18 cellular contexts compared by ENCODE assay signal in genomic region chr11:68596231-68596630, GRCh38.
DNase-seq lines count a peak whose midpoint lies in the region; ATAC-seq, FAIRE-seq and TF ChIP-seq lines count a peak whose summit lies in the region.
"Had no signal": no experiment of that assay in that cellular context is flagged by ENCODE, and none has a peak within 500 bp of the region (broad histone marks: within the 10 kb centered on the region; RNA-seq: fewer than 3 reads in every experiment).

No MANE protein-coding gene starts in this region.

- H2BK20ac ChIP-seq in IMR-90 (ENCODE audit: low read depth, low read length): no peak overlapping the region

- H3K79me1 ChIP-seq in IMR-90 (ENCODE audit: low read depth in 1 of 2, low read length in 2 of 2): peaks cover 0 to 54% of the 10 kb centered on the region in 2 experiments

- peak overlapping the region; percentile 35 for H3K27ac Mint-ChIP-seq in activated naive CD4-positive, alpha-beta T cell treated with anti-CD3 and anti-CD28 coated beads, Interleukin-2, amount 50 U/mL, for 24 hours
- H3K27ac Mint-ChIP-seq in activated naive CD4-positive, alpha-beta T cell treated with anti-CD3 and anti-CD28 coated beads for 36 hours: no peak overlapping the region
- H3K27ac Mint-ChIP-seq: B cell; CD8-positive, alpha-beta T cell had no signal

- H3K4me2 ChIP-seq in IMR-90 (ENCODE audit: low read depth, low read length) (no peak overlapping the region), endothelial cell of umbilical vein (ENCODE audit: insufficient read depth, low read length) (no peak overlapping the region)
- H3K4me2 ChIP-seq: KMS-11 had no signal

- ATAC-seq in IMR-90 (ENCODE audit: low read depth) (no peak), gastroesophageal sphincter (no peak)
- ATAC-seq: CD8-positive, alpha-beta T cell; Panc1; Right ventricle myocardium inferior had no signal

- no peak overlapping the region for H3K4me3 Mint-ChIP-seq in activated naive CD4-positive, alpha-beta T cell treated with anti-CD3 and anti-CD28 coated beads, Interleukin-2, amount 50 U/mL, for 24 hours
- no peak overlapping the region for H3K4me3 Mint-ChIP-seq in activated naive CD4-positive, alpha-beta T cell treated with anti-CD3 and anti-CD28 coated beads for 36 hours
- H3K4me3 Mint-ChIP-seq: B cell; CD8-positive, alpha-beta T cell had no signal

- H4K91ac ChIP-seq in IMR-90 (ENCODE audit: insufficient read depth, low read depth, low read length): no peak overlapping the region

- no peak overlapping the region for H3K14ac ChIP-seq in IMR-90 (replicated peaks; ENCODE audit: low read depth, low read length)

- CTCF ChIA-PET in activated naive CD4-positive, alpha-beta T cell treated with anti-CD3 and anti-CD28 coated beads for 36 hours (lab: Charles Lee): interaction anchor here (0.8 kb wide), 1 partner anchor 13 kb away, joined by 3 read pairs; no protein-coding TSS in a partner anchor
- CTCF ChIA-PET in IMR-90 (lab: Yijun Ruan, JAX): no interaction called here
- CTCF ChIA-PET in endothelial cell of umbilical vein (lab: Charles Lee): interaction anchor here (1.3 kb wide), 2 partner anchors 12 to 130 kb away, joined by 3 to 4 read pairs; no protein-coding TSS in a partner anchor

- peaks cover 4% of the 10 kb centered on the region; the same call in 1 of the 2 replicates for H3K4me1 ChIP-seq in IMR-90 (ENCODE audit: control insufficient read depth, insufficient read depth, low read length)
- H3K4me1 ChIP-seq in endothelial cell of umbilical vein (ENCODE audit: control insufficient read depth, extremely low read depth, insufficient read depth, low read length): no peaks in the 10 kb centered on the region
- no peaks in the 10 kb centered on the region for H3K4me1 ChIP-seq in gastroesophageal sphincter

- no peaks in the 10 kb centered on the region for H3K4me1 Mint-ChIP-seq in activated naive CD4-positive, alpha-beta T cell treated with anti-CD3 and anti-CD28 coated beads, Interleukin-2, amount 50 U/mL, for 24 hours
- H3K4me1 Mint-ChIP-seq in activated naive CD4-positive, alpha-beta T cell treated with anti-CD3 and anti-CD28 coated beads for 36 hours (ENCODE audit: low read depth): peaks cover 8% of the 10 kb centered on the region
- H3K4me1 Mint-ChIP-seq: B cell had no signal

- H2AK9ac ChIP-seq in IMR-90 (replicated peaks; ENCODE audit: low read depth, low read length, poor library complexity): no peak overlapping the region

- no peak for FAIRE-seq in endothelial cell of umbilical vein (lab: Jason Lieb, UNC)

- no peaks in the 10 kb centered on the region for H3K79me2 ChIP-seq in endothelial cell of umbilical vein (ENCODE audit: control insufficient read depth, insufficient read depth, low read length)

- H3K27ac ChIP-seq in IMR-90 (ENCODE audit: insufficient read depth, low read length) (no peak overlapping the region), endothelial cell of umbilical vein (ENCODE audit: insufficient read depth, low read depth, low read length) (no peak overlapping the region), gastroesophageal sphincter (no peak overlapping the region)
- H3K27ac ChIP-seq: KMS-11 had no signal

- H2BK5ac ChIP-seq in IMR-90 (ENCODE audit: low read depth, low read length, poor library complexity, severe bottlenecking): no peak overlapping the region

- no peak overlapping the region for H2AK5ac ChIP-seq in IMR-90 (ENCODE audit: low read depth, low read length)

- TF ChIP-seq EP300 in gastroesophageal sphincter (IDR thresholded peaks at IDR 0.05): no peak

- TF ChIP-seq POLR2A in IMR-90 (IDR thresholded peaks at IDR 0.05; ENCODE audit: low read depth, low read length): no peak
- no peak for TF ChIP-seq POLR2A in endothelial cell of umbilical vein (IDR thresholded peaks at IDR 0.05; ENCODE audit: low read depth, low read length)
- TF ChIP-seq POLR2A in gastroesophageal sphincter (IDR thresholded peaks at IDR 0.05): no peak

- H3K36me3 ChIP-seq in IMR-90 (ENCODE audit: control insufficient read depth, insufficient read depth, low read length): peaks cover 51% of the 10 kb centered on the region
- peaks cover 27 to 36% of the 10 kb centered on the region in 2 experiments for H3K36me3 ChIP-seq in endothelial cell of umbilical vein (ENCODE audit: control insufficient read depth in 2 of 2, extremely low read depth in 1 of 2, insufficient read depth in 2 of 2, low read length in 2 of 2)
- peaks cover 5 to 97% of the 10 kb centered on the region in 2 donors for H3K36me3 ChIP-seq in gastroesophageal sphincter

- H4K5ac ChIP-seq in IMR-90 (ENCODE audit: low read depth, low read length): no peak overlapping the region

- WGBS in IMR-90 (ENCODE audit: extremely low coverage in 2 of 2, insufficient read length in 1 of 2), 2 experiments: no CpG with 5 or more reads among the region's 4 CpGs
- 88 to 93% methylated on average over 2 to 4 of the region's 4 CpGs for WGBS in gastroesophageal sphincter (ENCODE audit: low coverage in 1 of 2), 2 donors

- H4K20me1 ChIP-seq in IMR-90 (ENCODE audit: insufficient read depth, low read length) (peaks cover 13% of the 10 kb centered on the region), endothelial cell of umbilical vein (replicated peaks; ENCODE audit: control insufficient read depth, extremely low read depth, insufficient read depth, low read length) (no peaks in the 10 kb centered on the region)

- no peak overlapping the region for H3K56ac ChIP-seq in IMR-90 (ENCODE audit: extremely low read depth, insufficient read depth, low read length)

- H3K9me1 ChIP-seq in IMR-90 (ENCODE audit: insufficient read depth, low read length): peaks cover 9% of the 10 kb centered on the region; the same call in 1 of the 2 replicates
- no peaks in the 10 kb centered on the region for H3K9me1 ChIP-seq in endothelial cell of umbilical vein (replicated peaks; ENCODE audit: control insufficient read depth, extremely low read depth, insufficient read depth, low read length)

- dilution Hi-C loops in IMR-90 (cut with HindIII; ENCODE audit: low sequenced_read_pairs, unreplicated experiment): no loop called here
- dilution Hi-C loops in endothelial cell of umbilical vein (cut with MboI; ENCODE audit: extremely low pct_ligation_motif_present, low sequenced_read_pairs): no loop called here

- BruUV-seq in IMR-90 (replicated peaks; lab: Mats Ljungman, UMichigan): no TSS peak
- no TSS peak for BruUV-seq in endothelial cell of umbilical vein (replicated peaks; lab: Mats Ljungman, UMichigan)

- H3K9ac ChIP-seq in IMR-90 (ENCODE audit: low read depth, low read length) (no peak overlapping the region), endothelial cell of umbilical vein (replicated peaks; ENCODE audit: extremely low read depth, insufficient read depth, low read length) (no peak overlapping the region)
- H3K9ac ChIP-seq: KMS-11 had no signal

- no peaks in the 10 kb centered on the region for H3K27me3 Mint-ChIP-seq in activated naive CD4-positive, alpha-beta T cell treated with anti-CD3 and anti-CD28 coated beads, Interleukin-2, amount 50 U/mL, for 24 hours
- no peaks in the 10 kb centered on the region for H3K27me3 Mint-ChIP-seq in activated naive CD4-positive, alpha-beta T cell treated with anti-CD3 and anti-CD28 coated beads for 36 hours (ENCODE audit: low read depth)
- H3K27me3 Mint-ChIP-seq: B cell had no signal

- H3K9me3 Mint-ChIP-seq in activated naive CD4-positive, alpha-beta T cell treated with anti-CD3 and anti-CD28 coated beads, Interleukin-2, amount 50 U/mL, for 24 hours: no peaks in the 10 kb centered on the region
- H3K9me3 Mint-ChIP-seq in activated naive CD4-positive, alpha-beta T cell treated with anti-CD3 and anti-CD28 coated beads for 36 hours: no peaks in the 10 kb centered on the region
- H3K9me3 Mint-ChIP-seq: CD8-positive, alpha-beta T cell had no signal

- no peak overlapping the region for H3K4me3 ChIP-seq in IMR-90 (ENCODE audit: insufficient read depth, low read depth, low read length)
- H3K4me3 ChIP-seq in endothelial cell of umbilical vein (replicated peaks in 1 of 3; ENCODE audit: insufficient read depth in 1 of 3, low read depth in 1 of 3, low read length in 3 of 3): no peak overlapping the region
- H3K4me3 ChIP-seq in gastroesophageal sphincter: no peak overlapping the region
- H3K4me3 ChIP-seq: MG63 had no signal

- H3K18ac ChIP-seq in IMR-90 (ENCODE audit: low read depth, low read length): no peak overlapping the region

- H3K36me3 Mint-ChIP-seq in activated naive CD4-positive, alpha-beta T cell treated with anti-CD3 and anti-CD28 coated beads, Interleukin-2, amount 50 U/mL, for 24 hours: peaks cover 33% of the 10 kb centered on the region
- peaks cover 61% of the 10 kb centered on the region for H3K36me3 Mint-ChIP-seq in activated naive CD4-positive, alpha-beta T cell treated with anti-CD3 and anti-CD28 coated beads for 36 hours (ENCODE audit: low read depth)

- no peak for TF ChIP-seq CTCF in IMR-90 (conservative IDR thresholded peaks at IDR 0.05; ENCODE audit: low read depth, low read length)
- no peak for TF ChIP-seq CTCF in endothelial cell of umbilical vein (IDR thresholded peaks at IDR 0.05; ENCODE audit: extremely low read depth in 1 of 2, insufficient read depth in 1 of 2, low read depth in 1 of 2, low read length in 2 of 2)
- TF ChIP-seq CTCF in gastroesophageal sphincter (IDR thresholded peaks at IDR 0.05): no peak

- H2BK120ac ChIP-seq in IMR-90 (ENCODE audit: low read depth, low read length): no peak overlapping the region

- H3K27me3 ChIP-seq in IMR-90 (ENCODE audit: control insufficient read depth, insufficient read depth, low read length) (no peaks in the 10 kb centered on the region), endothelial cell of umbilical vein (ENCODE audit: control insufficient read depth in 2 of 2, insufficient read depth in 2 of 2, low read length in 2 of 2) (no peaks in the 10 kb centered on the region), gastroesophageal sphincter (no peaks in the 10 kb centered on the region)
- H3K27me3 ChIP-seq: MG63 had no signal

- H2AFZ ChIP-seq in IMR-90 (replicated peaks; ENCODE audit: low read length, poor library complexity) (no peak overlapping the region), endothelial cell of umbilical vein (ENCODE audit: low read depth, low read length) (no peak overlapping the region)

- POLR2A ChIA-PET in IMR-90 (lab: Charles Lee; ENCODE audit: unreplicated experiment) (no interaction called here), endothelial cell of umbilical vein (lab: Charles Lee) (no interaction called here)

- no peaks in the 10 kb centered on the region for H3K9me3 ChIP-seq in IMR-90 (ENCODE audit: control insufficient read depth, insufficient read depth, low read length)
- no peaks in the 10 kb centered on the region for H3K9me3 ChIP-seq in endothelial cell of umbilical vein (replicated peaks; ENCODE audit: control insufficient read depth, insufficient read depth, low read length)
- no peaks in the 10 kb centered on the region for H3K9me3 ChIP-seq in gastroesophageal sphincter
- H3K9me3 ChIP-seq: MG63 had no signal

- no peak overlapping the region for H3K4ac ChIP-seq in IMR-90 (ENCODE audit: low read depth, low read length)

- peak overlapping the region; percentile 50; the same call in 1 of the 2 replicates for H3K23ac ChIP-seq in IMR-90 (ENCODE audit: low read depth, low read length)

- H4K8ac ChIP-seq in IMR-90 (ENCODE audit: low read depth in 2 of 2, low read length in 2 of 2): no peak overlapping the region

- TF ChIP-seq RAD21 in IMR-90 (IDR thresholded peaks at IDR 0.05; ENCODE audit: low read length): no peak

- in situ Hi-C loops in IMR-90 (cut with MboI; ENCODE audit: low sequenced_read_pairs): no loop called here

- intact Hi-C loops in activated naive CD4-positive, alpha-beta T cell treated with anti-CD3 and anti-CD28 coated beads for 36 hours (cut with micrococcal nuclease): no loop called here
- intact Hi-C loops in IMR-90 (cut with micrococcal nuclease) (no loop called here), endothelial cell of umbilical vein (cut with micrococcal nuclease) (no loop called here)

- no peak for DNase-seq in activated naive CD4-positive, alpha-beta T cell treated with anti-CD3 and anti-CD28 coated beads for 36 hours
- DNase-seq in IMR-90 (no peak), endothelial cell of umbilical vein (ENCODE audit: low read depth, low spot score) (peak; percentile 31), pulmonary artery endothelial cell (ENCODE audit: low read depth, low spot score) (peak; percentile 8), NCI-H187 (lab: John Stamatoyannopoulos, UW) (no peak), EL (no peak)
- DNase-seq: CD8-positive, alpha-beta T cell; MG63; NCI-H1105 treated with DMSO at 0.1 percent for 48 hours; NCI-H1930; NCI-H2171; NCI-H446 treated with DMSO at 0.1 percent for 48 hours had no signal

- no peak overlapping the region for H2BK15ac ChIP-seq in IMR-90 (ENCODE audit: low read depth, low read length)

Comparison
In these comparisons a context has a peak if more than half of its experiments do, and no peak if none do; other contexts are left out.
1. DNase-seq: peak in endothelial cell of umbilical vein (single experiment) and pulmonary artery endothelial cell (single experiment); none in activated naive CD4-positive, alpha-beta T cell treated with anti-CD3 and anti-CD28 coated beads for 36 hours (single experiment), IMR-90 (single experiment), NCI-H187 (0 of 2) and EL (single experiment).